Comparison of ENCODE assay signal across 16 cellular contexts in genomic region chr12:112546996-112547395, GRCh38.
DNase-seq lines count a peak whose midpoint lies in the region; ATAC-seq and TF ChIP-seq lines count a peak whose summit lies in the region.
"Had no signal": no experiment of that assay in that cellular context is flagged by ENCODE, and none has a peak within 500 bp of the region (broad histone marks: within the 10 kb centered on the region; RNA-seq: fewer than 3 reads in every experiment).

No MANE protein-coding gene starts in this region.

- in situ Hi-C loops in GM23248 (cut with MboI), result no loop called here

- no peak overlapping the region for H2AFZ ChIP-seq in GM23248
- H2AFZ ChIP-seq in osteoblast (ENCODE audit: low read length), result no peak overlapping the region

- H3K4me2 ChIP-seq in GM23248 (ENCODE audit: unreplicated experiment) (no peak overlapping the region), osteoblast (ENCODE audit: insufficient read depth, low read length) (no peak overlapping the region)
- H3K4me2 ChIP-seq: BLaER1 had no signal

- H3K9me3 ChIP-seq in GM23248 (ENCODE audit: low read depth) (no peaks in the 10 kb centered on the region), SJSA1 (replicated peaks) (peaks cover 50% of the 10 kb centered on the region), osteoblast (ENCODE audit: low read depth, low read length) (no peaks in the 10 kb centered on the region)

- H3K27ac Mint-ChIP-seq in activated CD8-positive, alpha-beta memory T cell treated with anti-CD3 and anti-CD28 coated beads, Interleukin-2, amount 10 ng/mL, durations not matched to agents 7 days and 5 days, result no peak overlapping the region
- H3K27ac Mint-ChIP-seq: CD8-positive, alpha-beta T cell had no signal

- peaks cover 3% of the 10 kb centered on the region for H3K4me1 Mint-ChIP-seq in activated CD8-positive, alpha-beta memory T cell treated with anti-CD3 and anti-CD28 coated beads, Interleukin-2, amount 10 ng/mL, durations not matched to agents 7 days and 5 days
- H3K4me1 Mint-ChIP-seq: CD14-positive monocyte had no signal

- H3K36me3 ChIP-seq in GM23248 (ENCODE audit: low read depth), result no peaks in the 10 kb centered on the region
- no peaks in the 10 kb centered on the region for H3K36me3 ChIP-seq in SJSA1
- H3K36me3 ChIP-seq in osteoblast (ENCODE audit: insufficient read depth, low read length), result no peaks in the 10 kb centered on the region
- H3K36me3 ChIP-seq: BLaER1 had no signal

- no peaks in the 10 kb centered on the region for H3K9me2 ChIP-seq in GM23248 (ENCODE audit: insufficient read depth)

- H3K27ac ChIP-seq in GM23248, result no peak overlapping the region
- H3K27ac ChIP-seq in SJSA1, result no peak overlapping the region
- H3K27ac ChIP-seq in osteoblast (ENCODE audit: low read depth, low read length), result no peak overlapping the region
- H3K27ac ChIP-seq: BLaER1 had no signal

- H4K20me1 ChIP-seq in GM23248 (ENCODE audit: insufficient read depth) (no peaks in the 10 kb centered on the region), osteoblast (ENCODE audit: insufficient read depth, low read length) (no peaks in the 10 kb centered on the region)
- H4K20me1 ChIP-seq: BLaER1 had no signal

- TF ChIP-seq CTCF in osteoblast (IDR thresholded peaks at IDR 0.05; ENCODE audit: extremely low read depth, low read depth, low read length), result no peak

- no peaks in the 10 kb centered on the region for H3K79me2 ChIP-seq in GM23248 (ENCODE audit: insufficient read depth)
- H3K79me2 ChIP-seq in osteoblast (ENCODE audit: insufficient read depth, low read length), result no peaks in the 10 kb centered on the region

- CTCF ChIA-PET in activated CD8-positive, alpha-beta memory T cell treated with anti-CD3 and anti-CD28 coated beads, Interleukin-2, amount 10 ng/mL, durations not matched to agents 7 days and 5 days (lab: Charles Lee), result no interaction called here

- H3K4me3 Mint-ChIP-seq in activated CD8-positive, alpha-beta memory T cell treated with anti-CD3 and anti-CD28 coated beads, Interleukin-2, amount 10 ng/mL, durations not matched to agents 7 days and 5 days, result no peak overlapping the region
- H3K4me3 Mint-ChIP-seq: CD14-positive monocyte; CD8-positive, alpha-beta T cell had no signal

- H3K9ac ChIP-seq in GM23248, result no peak overlapping the region
- H3K9ac ChIP-seq: BLaER1 had no signal

- peaks cover 8% of the 10 kb centered on the region for H3K27me3 Mint-ChIP-seq in activated CD8-positive, alpha-beta memory T cell treated with anti-CD3 and anti-CD28 coated beads, Interleukin-2, amount 10 ng/mL, durations not matched to agents 7 days and 5 days

- H3K27me3 ChIP-seq in GM23248 (replicated peaks; ENCODE audit: insufficient read depth), result no peaks in the 10 kb centered on the region
- no peaks in the 10 kb centered on the region for H3K27me3 ChIP-seq in SJSA1 (replicated peaks)
- H3K27me3 ChIP-seq in osteoblast (ENCODE audit: insufficient read depth, low read length), result no peaks in the 10 kb centered on the region
- H3K27me3 ChIP-seq: BLaER1 had no signal

- no peaks in the 10 kb centered on the region for H3F3A ChIP-seq in GM23248 (ENCODE audit: insufficient read depth)

- H3K4me3 ChIP-seq in GM23248 (no peak overlapping the region), SJSA1 (no peak overlapping the region), osteoblast (ENCODE audit: insufficient read depth, low read length) (no peak overlapping the region)
- H3K4me3 ChIP-seq: BLaER1, GM12878 had no signal

- no peaks in the 10 kb centered on the region for H3K9me3 Mint-ChIP-seq in activated CD8-positive, alpha-beta memory T cell treated with anti-CD3 and anti-CD28 coated beads, Interleukin-2, amount 10 ng/mL, durations not matched to agents 7 days and 5 days (ENCODE audit: low read depth)
- H3K9me3 Mint-ChIP-seq: CD8-positive, alpha-beta T cell had no signal

- no peak for ATAC-seq in HG02763 (IDR thresholded peaks at IDR 0.05; ENCODE audit: unreplicated experiment)
- no peak for ATAC-seq in activated CD8-positive, alpha-beta memory T cell treated with anti-CD3 and anti-CD28 coated beads, Interleukin-2, amount 10 ng/mL, durations not matched to agents 7 days and 5 days
- ATAC-seq: CD8-positive, alpha-beta T cell had no signal

- 7 to 11% methylated on average over 2 of the region's 2 CpGs for WGBS in GM23248 (ENCODE audit: low coverage in 1 of 2, low lambda C conversion rate in 2 of 2, missing lambda C conversion rate in 2 of 2), 2 experiments

- no peaks in the 10 kb centered on the region for H3K4me1 ChIP-seq in GM23248 (ENCODE audit: insufficient read depth)
- H3K4me1 ChIP-seq in SJSA1 (replicated peaks), result no peaks in the 10 kb centered on the region
- H3K4me1 ChIP-seq in osteoblast (ENCODE audit: insufficient read depth, low read length), result no peaks in the 10 kb centered on the region

- DNase-seq in GM23248 (peak; percentile 9), SJSA1 (ENCODE audit: low read depth in 1 of 2, low spot score in 2 of 2) (peak; percentile 64 to 86), myocyte (ENCODE audit: low read depth) (peak; percentile 15), mesenteric fat pad (ENCODE audit: low spot score) (no peak), osteoblast (ENCODE audit: insufficient read length, low spot score, missing footprints) (no peak)
- no peak for DNase-seq in activated CD8-positive, alpha-beta memory T cell treated with anti-CD3 and anti-CD28 coated beads, Interleukin-2, amount 10 ng/mL, durations not matched to agents 7 days and 5 days
- DNase-seq: 8988T; Calu3; CD8-positive, alpha-beta T cell; DMS79 treated with DMSO at 0.1 percent for 48 hours; HCEC 1CT; IMR-90 had no signal

- H3K36me3 Mint-ChIP-seq in activated CD8-positive, alpha-beta memory T cell treated with anti-CD3 and anti-CD28 coated beads, Interleukin-2, amount 10 ng/mL, durations not matched to agents 7 days and 5 days, result no peaks in the 10 kb centered on the region
- H3K36me3 Mint-ChIP-seq: CD14-positive monocyte; CD8-positive, alpha-beta T cell had no signal

Comparison
In these comparisons a context has a peak if more than half of its experiments do, and no peak if none do; other contexts are left out.
1. DNase-seq: peak in GM23248 (single experiment), SJSA1 (2 of 2) and myocyte (single experiment); none in mesenteric fat pad (single experiment), osteoblast (single experiment) and activated CD8-positive, alpha-beta memory T cell treated with anti-CD3 and anti-CD28 coated beads, Interleukin-2, amount 10 ng/mL, durations not matched to agents 7 days and 5 days (single experiment).